1 cellular context compared by ENCODE assay signal in the genomic region with DNA sequence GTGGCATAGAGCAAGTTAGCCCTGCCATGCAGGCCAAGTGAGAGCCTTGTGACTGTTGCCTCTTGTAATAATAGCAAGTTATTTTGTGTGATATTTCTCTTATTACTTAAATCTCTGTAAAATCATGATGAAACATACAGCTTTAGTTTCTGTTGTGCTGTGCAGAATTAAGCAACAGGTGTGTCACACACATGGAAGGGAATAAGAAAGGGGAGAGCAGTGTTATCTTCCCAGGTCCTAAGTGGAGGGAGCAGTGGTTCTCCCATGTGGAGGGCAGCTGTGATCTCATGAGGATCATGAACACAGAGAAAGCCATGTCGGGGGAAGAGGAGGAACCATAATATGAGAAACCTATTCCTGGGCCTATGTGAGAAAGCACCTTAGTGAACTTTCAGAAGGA.
TF ChIP-seq lines count a peak whose summit lies in the region.

No MANE protein-coding gene starts in this region.

TF ChIP-seq in HEK293, 187 proteins besides CTCF, POLR2A, EP300 and RAD21 (continued from another document):
- TF ChIP-seq, protein P1, sequence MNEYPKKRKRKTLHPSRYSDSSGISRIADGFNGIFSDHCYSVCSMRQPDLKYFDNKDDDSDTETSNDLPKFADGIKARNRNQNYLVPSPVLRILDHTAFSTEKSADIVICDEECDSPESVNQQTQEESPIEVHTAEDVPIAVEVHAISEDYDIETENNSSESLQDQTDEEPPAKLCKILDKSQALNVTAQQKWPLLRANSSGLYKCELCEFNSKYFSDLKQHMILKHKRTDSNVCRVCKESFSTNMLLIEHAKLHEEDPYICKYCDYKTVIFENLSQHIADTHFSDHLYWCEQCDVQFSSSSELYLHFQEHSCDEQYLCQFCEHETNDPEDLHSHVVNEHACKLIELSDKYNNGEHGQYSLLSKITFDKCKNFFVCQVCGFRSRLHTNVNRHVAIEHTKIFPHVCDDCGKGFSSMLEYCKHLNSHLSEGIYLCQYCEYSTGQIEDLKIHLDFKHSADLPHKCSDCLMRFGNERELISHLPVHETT (tag by site-specific recombination; IDR thresholded peaks at IDR 0.05): no peak
- TF ChIP-seq, protein P2, sequence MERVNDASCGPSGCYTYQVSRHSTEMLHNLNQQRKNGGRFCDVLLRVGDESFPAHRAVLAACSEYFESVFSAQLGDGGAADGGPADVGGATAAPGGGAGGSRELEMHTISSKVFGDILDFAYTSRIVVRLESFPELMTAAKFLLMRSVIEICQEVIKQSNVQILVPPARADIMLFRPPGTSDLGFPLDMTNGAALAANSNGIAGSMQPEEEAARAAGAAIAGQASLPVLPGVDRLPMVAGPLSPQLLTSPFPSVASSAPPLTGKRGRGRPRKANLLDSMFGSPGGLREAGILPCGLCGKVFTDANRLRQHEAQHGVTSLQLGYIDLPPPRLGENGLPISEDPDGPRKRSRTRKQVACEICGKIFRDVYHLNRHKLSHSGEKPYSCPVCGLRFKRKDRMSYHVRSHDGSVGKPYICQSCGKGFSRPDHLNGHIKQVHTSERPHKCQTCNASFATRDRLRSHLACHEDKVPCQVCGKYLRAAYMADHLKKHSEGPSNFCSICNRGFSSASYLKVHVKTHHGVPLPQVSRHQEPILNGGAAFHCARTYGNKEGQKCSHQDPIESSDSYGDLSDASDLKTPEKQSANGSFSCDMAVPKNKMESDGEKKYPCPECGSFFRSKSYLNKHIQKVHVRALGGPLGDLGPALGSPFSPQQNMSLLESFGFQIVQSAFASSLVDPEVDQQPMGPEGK (tag by site-specific recombination; IDR thresholded peaks at IDR 0.05): no peak
- TF ChIP-seq ZNF626 (tag by site-specific recombination; IDR thresholded peaks at IDR 0.05): no peak
- peak; percentile 92 for TF ChIP-seq SCRT2 (tag by site-specific recombination; IDR thresholded peaks at IDR 0.05)
- TF ChIP-seq, protein P3, sequence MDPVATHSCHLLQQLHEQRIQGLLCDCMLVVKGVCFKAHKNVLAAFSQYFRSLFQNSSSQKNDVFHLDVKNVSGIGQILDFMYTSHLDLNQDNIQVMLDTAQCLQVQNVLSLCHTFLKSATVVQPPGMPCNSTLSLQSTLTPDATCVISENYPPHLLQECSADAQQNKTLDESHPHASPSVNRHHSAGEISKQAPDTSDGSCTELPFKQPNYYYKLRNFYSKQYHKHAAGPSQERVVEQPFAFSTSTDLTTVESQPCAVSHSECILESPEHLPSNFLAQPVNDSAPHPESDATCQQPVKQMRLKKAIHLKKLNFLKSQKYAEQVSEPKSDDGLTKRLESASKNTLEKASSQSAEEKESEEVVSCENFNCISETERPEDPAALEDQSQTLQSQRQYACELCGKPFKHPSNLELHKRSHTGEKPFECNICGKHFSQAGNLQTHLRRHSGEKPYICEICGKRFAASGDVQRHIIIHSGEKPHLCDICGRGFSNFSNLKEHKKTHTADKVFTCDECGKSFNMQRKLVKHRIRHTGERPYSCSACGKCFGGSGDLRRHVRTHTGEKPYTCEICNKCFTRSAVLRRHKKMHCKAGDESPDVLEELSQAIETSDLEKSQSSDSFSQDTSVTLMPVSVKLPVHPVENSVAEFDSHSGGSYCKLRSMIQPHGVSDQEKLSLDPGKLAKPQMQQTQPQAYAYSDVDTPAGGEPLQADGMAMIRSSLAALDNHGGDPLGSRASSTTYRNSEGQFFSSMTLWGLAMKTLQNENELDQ (tag by site-specific recombination; IDR thresholded peaks at IDR 0.05; ENCODE audit: low read depth): no peak
- TF ChIP-seq KLF1 (tag by site-specific recombination; IDR thresholded peaks at IDR 0.05): no peak
- TF ChIP-seq ZNF214 (tag by site-specific recombination; IDR thresholded peaks at IDR 0.05; ENCODE audit: borderline replicate concordance): no peak
- TF ChIP-seq, protein P4, sequence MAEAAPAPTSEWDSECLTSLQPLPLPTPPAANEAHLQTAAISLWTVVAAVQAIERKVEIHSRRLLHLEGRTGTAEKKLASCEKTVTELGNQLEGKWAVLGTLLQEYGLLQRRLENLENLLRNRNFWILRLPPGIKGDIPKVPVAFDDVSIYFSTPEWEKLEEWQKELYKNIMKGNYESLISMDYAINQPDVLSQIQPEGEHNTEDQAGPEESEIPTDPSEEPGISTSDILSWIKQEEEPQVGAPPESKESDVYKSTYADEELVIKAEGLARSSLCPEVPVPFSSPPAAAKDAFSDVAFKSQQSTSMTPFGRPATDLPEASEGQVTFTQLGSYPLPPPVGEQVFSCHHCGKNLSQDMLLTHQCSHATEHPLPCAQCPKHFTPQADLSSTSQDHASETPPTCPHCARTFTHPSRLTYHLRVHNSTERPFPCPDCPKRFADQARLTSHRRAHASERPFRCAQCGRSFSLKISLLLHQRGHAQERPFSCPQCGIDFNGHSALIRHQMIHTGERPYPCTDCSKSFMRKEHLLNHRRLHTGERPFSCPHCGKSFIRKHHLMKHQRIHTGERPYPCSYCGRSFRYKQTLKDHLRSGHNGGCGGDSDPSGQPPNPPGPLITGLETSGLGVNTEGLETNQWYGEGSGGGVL (tag by site-specific recombination; IDR thresholded peaks at IDR 0.05): no peak
- no peak for TF ChIP-seq GLIS1 (tag by site-specific recombination; IDR thresholded peaks at IDR 0.05)
- no peak for TF ChIP-seq OVOL3 (tag by site-specific recombination; IDR thresholded peaks at IDR 0.05)
- no peak for TF ChIP-seq ZNF654 (tag by site-specific recombination; IDR thresholded peaks at IDR 0.05; ENCODE audit: low read depth)
- no peak for TF ChIP-seq ZNF24 (tag by site-specific recombination; IDR thresholded peaks at IDR 0.05)
